ENCODE assay signal across 10 cellular contexts in the genomic region with DNA sequence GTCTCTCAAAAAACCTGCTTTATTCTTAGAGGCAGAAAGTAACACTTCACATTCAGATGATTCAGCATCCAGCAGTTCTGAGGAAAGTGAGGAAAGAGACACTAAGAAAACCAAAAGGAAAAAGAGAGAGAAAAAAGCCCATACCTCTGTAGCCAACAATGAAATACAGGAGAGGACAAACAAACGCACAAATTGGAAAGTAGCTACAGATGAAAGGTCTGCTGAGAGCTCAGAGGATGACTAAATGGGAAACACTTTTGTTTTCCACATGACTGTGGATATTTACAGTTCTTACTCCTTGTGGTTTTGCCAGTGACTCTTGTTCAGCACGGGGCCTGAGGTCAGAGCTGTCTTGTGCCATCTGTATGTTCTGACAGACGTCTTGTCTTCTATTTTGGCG. TPM values are rescaled to one million over a fixed set of nuclear protein-coding genes. Genes with fewer than 3 reads are reported as not detected.
DNase-seq lines count a peak whose midpoint lies in the region; ATAC-seq and TF ChIP-seq lines count a peak whose summit lies in the region.
"Had no signal": no experiment of that assay in that cellular context is flagged by ENCODE, and none has a peak within 500 bp of the region (broad histone marks: within the 10 kb centered on the region; RNA-seq: fewer than 3 reads in every experiment).

No MANE protein-coding gene starts in this region.

- H3K36me3 Mint-ChIP-seq in activated CD8-positive, alpha-beta T cell treated with anti-CD3 and anti-CD28 coated beads for 36 hours (ENCODE audit: low read depth): peaks cover 63% of the 10 kb centered on the region

- no peak overlapping the region for H3K4me3 Mint-ChIP-seq in activated CD8-positive, alpha-beta T cell treated with anti-CD3 and anti-CD28 coated beads for 36 hours

- H3K36me3 ChIP-seq in GM23248 (ENCODE audit: low read depth) (peaks cover 53% of the 10 kb centered on the region), OCI-LY7 (ENCODE audit: insufficient read depth, low read length) (peaks cover 71% of the 10 kb centered on the region)

- POLR2A ChIA-PET in AG04449 (lab: Yijun Ruan, JAX): no interaction called here
- POLR2A ChIA-PET in activated CD8-positive, alpha-beta T cell treated with anti-CD3 and anti-CD28 coated beads for 36 hours (lab: Charles Lee): interaction anchor here (0.7 to 2.3 kb wide), 2 partner anchors 9 to 200 kb away, joined by 3 to 21 read pairs; a partner anchor contains a TSS
- POLR2A ChIA-PET in OCI-LY7 (lab: Charles Lee): interaction anchor here (0.6 to 0.7 kb wide), 3 partner anchors 15 to 40 kb away, joined by 3 read pairs; no protein-coding TSS in a partner anchor

- 48 to 52% methylated on average over 4 of the region's 4 CpGs for WGBS in GM23248 (ENCODE audit: low coverage in 1 of 2, low lambda C conversion rate in 2 of 2, missing lambda C conversion rate in 2 of 2), 2 experiments

- peak overlapping the region; percentile 76 for H3K9ac ChIP-seq in GM23248

- H3K9me2 ChIP-seq in GM23248 (ENCODE audit: insufficient read depth) (no peaks in the 10 kb centered on the region), OCI-LY7 (ENCODE audit: insufficient read depth, low read length) (no peaks in the 10 kb centered on the region)

- H3K79me2 ChIP-seq in GM23248 (ENCODE audit: insufficient read depth): peaks cover 65% of the 10 kb centered on the region
- H3K79me2 ChIP-seq in OCI-LY7 (ENCODE audit: insufficient read depth, low read depth, low read length): peaks cover 24% of the 10 kb centered on the region

- TF ChIP-seq CTCF in AG04449 (IDR thresholded peaks at IDR 0.05; ENCODE audit: insufficient read depth, low read length, missing control alignments) (no peak), OCI-LY7 (conservative IDR thresholded peaks at IDR 0.05; ENCODE audit: low read length) (no peak)
- no peak for TF ChIP-seq CTCF in activated CD8-positive, alpha-beta T cell treated with anti-CD3 and anti-CD28 coated beads for 36 hours (IDR thresholded peaks at IDR 0.05)

- H3K4me1 Mint-ChIP-seq in activated CD8-positive, alpha-beta T cell treated with anti-CD3 and anti-CD28 coated beads for 36 hours (ENCODE audit: low read depth): peaks cover 38% of the 10 kb centered on the region

- H3K27ac ChIP-seq in GM23248 (peak overlapping the region; percentile 95), OCI-LY7 (ENCODE audit: low read depth, low read length, poor library complexity, severe bottlenecking) (no peak overlapping the region)

- H3K4me2 ChIP-seq in GM23248 (ENCODE audit: unreplicated experiment): peak overlapping the region; percentile 56
- no peak overlapping the region for H3K4me2 ChIP-seq in OCI-LY7 (ENCODE audit: low read length)

- H3K27me3 ChIP-seq in GM23248 (replicated peaks; ENCODE audit: insufficient read depth): no peaks in the 10 kb centered on the region

- H3K4me3 ChIP-seq in AG04449 (ENCODE audit: low read depth, low read length) (no peak overlapping the region), GM23248 (no peak overlapping the region), OCI-LY7 (ENCODE audit: low read depth, low read length, poor library complexity, severe bottlenecking) (no peak overlapping the region)

- DNase-seq in AG04449 (ENCODE audit: low read depth, low spot score): peak; percentile 24
- DNase-seq in GM23248: peak; percentile 88
- DNase-seq in activated CD8-positive, alpha-beta T cell treated with anti-CD3 and anti-CD28 coated beads for 36 hours: peak; percentile 38
- peak; percentile 19 for DNase-seq in glomerular visceral epithelial cell (ENCODE audit: extremely low spot score)
- no peak for DNase-seq in globus pallidus (ENCODE audit: low spot score)
- DNase-seq in OCI-LY7 (ENCODE audit: low spot score): no peak
- no peak for DNase-seq in cerebellar cortex (ENCODE audit: low spot score)
- DNase-seq: SW 1271 had no signal

- H3F3A ChIP-seq in GM23248 (ENCODE audit: insufficient read depth): peaks cover 61% of the 10 kb centered on the region

- H3K9me3 ChIP-seq in GM23248 (ENCODE audit: low read depth) (no peaks in the 10 kb centered on the region), OCI-LY7 (ENCODE audit: low read length) (no peaks in the 10 kb centered on the region)

- no peak overlapping the region for H2AFZ ChIP-seq in GM23248
- H2AFZ ChIP-seq in OCI-LY7 (ENCODE audit: low read length): no peak overlapping the region

- H3K27me3 Mint-ChIP-seq in activated CD8-positive, alpha-beta T cell treated with anti-CD3 and anti-CD28 coated beads for 36 hours: no peaks in the 10 kb centered on the region
- H3K27me3 Mint-ChIP-seq: progenitor cell of endocrine pancreas had no signal

- H3K4me1 ChIP-seq in GM23248 (ENCODE audit: insufficient read depth) (peaks cover 26% of the 10 kb centered on the region), OCI-LY7 (ENCODE audit: insufficient read depth, low read length, poor library complexity, severe bottlenecking) (peaks cover 13% of the 10 kb centered on the region)

- H3K27ac Mint-ChIP-seq in activated CD8-positive, alpha-beta T cell treated with anti-CD3 and anti-CD28 coated beads for 36 hours: peak overlapping the region; percentile 75
- H3K27ac Mint-ChIP-seq: progenitor cell of endocrine pancreas had no signal

- H4K20me1 ChIP-seq in GM23248 (ENCODE audit: insufficient read depth): no peaks in the 10 kb centered on the region
- no peaks in the 10 kb centered on the region for H4K20me1 ChIP-seq in OCI-LY7 (ENCODE audit: insufficient read depth, low read length)

- intact Hi-C loops in activated CD8-positive, alpha-beta T cell treated with anti-CD3 and anti-CD28 coated beads for 36 hours (cut with micrococcal nuclease): loop anchor here (10.0 kb wide), 1 partner anchor 208 kb away; a partner anchor contains a TSS
- intact Hi-C loops in OCI-LY7 (cut with micrococcal nuclease; ENCODE audit: unreplicated experiment): no loop called here

- H3K9me3 Mint-ChIP-seq in activated CD8-positive, alpha-beta T cell treated with anti-CD3 and anti-CD28 coated beads for 36 hours: no peaks in the 10 kb centered on the region

- BruUV-seq in OCI-LY7 (replicated peaks; lab: Mats Ljungman, UMichigan): no TSS peak

- peak; percentile 17 for ATAC-seq in activated CD8-positive, alpha-beta T cell treated with anti-CD3 and anti-CD28 coated beads for 36 hours
- no peak for ATAC-seq in HG03280 (IDR thresholded peaks at IDR 0.05; ENCODE audit: unreplicated experiment)

- CTCF ChIA-PET in AG04449 (lab: Yijun Ruan, JAX) (interaction anchor here (1.1 to 2.1 kb wide), 3 partner anchors 10 to 197 kb away, joined by 3 to 7 read pairs (median 5); no protein-coding TSS in a partner anchor), OCI-LY7 (lab: Charles Lee; ENCODE audit: unreplicated experiment) (no interaction called here)
- CTCF ChIA-PET in activated CD8-positive, alpha-beta T cell treated with anti-CD3 and anti-CD28 coated beads for 36 hours (lab: Charles Lee): interaction anchor here (1.2 to 1.4 kb wide), 2 partner anchors 101 to 151 kb away, joined by 3 to 4 read pairs; no protein-coding TSS in a partner anchor

- in situ Hi-C loops in GM23248 (cut with MboI): no loop called here

RNA-seq across cellular contexts. Expression of a gene that starts 3.8 kb away (rescaled TPM):
- 27.1 and 33.8 TPM in 2 replicates for total RNA-seq in GM23248 (2014; rRNA removed; shearing (Covaris generic))
- polyA plus RNA-seq in GM23248 (2016; fragmentation: Nextera tagmentation; extraction: Ambion mirVana): 103 and 106 TPM in 2 replicates
- total RNA-seq in activated CD8-positive, alpha-beta T cell treated with anti-CD3 and anti-CD28 coated beads for 36 hours: 10 to 100 TPM; 52.9 to 54.1 TPM
- total RNA-seq in OCI-LY7 (2014; rRNA removed; shearing (Covaris generic)): 71.3 and 94.3 TPM in 2 replicates
- total RNA-seq in OCI-LY7 (2022): 41.3 and 58.2 TPM in 2 replicates

RNA-seq across cellular contexts. Expression of a gene that starts 3.9 kb away (rescaled TPM):
- 108 and 141 TPM in 2 replicates for total RNA-seq in GM23248 (2014; rRNA removed; shearing (Covaris generic))
- polyA plus RNA-seq in GM23248 (2016; fragmentation: Nextera tagmentation; extraction: Ambion mirVana): 185 and 186 TPM in 2 replicates
- 100 to 1,000 TPM; 100 to 101 TPM for total RNA-seq in activated CD8-positive, alpha-beta T cell treated with anti-CD3 and anti-CD28 coated beads for 36 hours
- 43.5 and 58.8 TPM in 2 replicates for total RNA-seq in OCI-LY7 (2014; rRNA removed; shearing (Covaris generic))
- 77.1 and 85.6 TPM in 2 replicates for total RNA-seq in OCI-LY7 (2022)

RNA-seq across cellular contexts. Expression of a gene that starts 8.6 kb away (rescaled TPM):
- 20.6 and 39.4 TPM in 2 replicates for total RNA-seq in GM23248 (2014; rRNA removed; shearing (Covaris generic))
- 26.1 and 28.1 TPM in 2 replicates for polyA plus RNA-seq in GM23248 (2016; fragmentation: Nextera tagmentation; extraction: Ambion mirVana)
- total RNA-seq in activated CD8-positive, alpha-beta T cell treated with anti-CD3 and anti-CD28 coated beads for 36 hours: 10 to 100 TPM; 20.8 to 22.6 TPM
- 21.3 and 39.6 TPM in 2 replicates for total RNA-seq in OCI-LY7 (2014; rRNA removed; shearing (Covaris generic))
- total RNA-seq in OCI-LY7 (2022): 30.7 and 31.1 TPM in 2 replicates

RNA-seq across cellular contexts. Expression of a gene that starts 8.9 kb away (rescaled TPM):
- 0.86 and 1.0 TPM in 2 replicates for total RNA-seq in GM23248 (2014; rRNA removed; shearing (Covaris generic))
- 2.2 and 2.3 TPM in 2 replicates for polyA plus RNA-seq in GM23248 (2016; fragmentation: Nextera tagmentation; extraction: Ambion mirVana)
- total RNA-seq in activated CD8-positive, alpha-beta T cell treated with anti-CD3 and anti-CD28 coated beads for 36 hours: under 1 TPM; 0.61 to 0.67 TPM
- 0.95 and 1.3 TPM in 2 replicates for total RNA-seq in OCI-LY7 (2014; rRNA removed; shearing (Covaris generic))
- total RNA-seq in OCI-LY7 (2022): 0.61 and 2.6 TPM in 2 replicates

RNA-seq across cellular contexts. Expression of a gene that starts 57.5 kb away (rescaled TPM):
- 32.3 and 35.7 TPM in 2 replicates for total RNA-seq in GM23248 (2014; rRNA removed; shearing (Covaris generic))
- 33.4 and 36.0 TPM in 2 replicates for polyA plus RNA-seq in GM23248 (2016; fragmentation: Nextera tagmentation; extraction: Ambion mirVana)
- 10 to 100 TPM; 50.3 to 51.4 TPM for total RNA-seq in activated CD8-positive, alpha-beta T cell treated with anti-CD3 and anti-CD28 coated beads for 36 hours
- 34.5 and 42.0 TPM in 2 replicates for total RNA-seq in OCI-LY7 (2014; rRNA removed; shearing (Covaris generic))
- 46.0 and 54.1 TPM in 2 replicates for total RNA-seq in OCI-LY7 (2022)

Comparison
In these comparisons a context has a peak if more than half of its experiments do, and no peak if none do; other contexts are left out.
1. DNase-seq: peak in AG04449 (single experiment), GM23248 (single experiment), activated CD8-positive, alpha-beta T cell treated with anti-CD3 and anti-CD28 coated beads for 36 hours (single experiment) and glomerular visceral epithelial cell (single experiment); none in globus pallidus (single experiment), OCI-LY7 (single experiment) and cerebellar cortex (single experiment).